In the genomic region with DNA sequence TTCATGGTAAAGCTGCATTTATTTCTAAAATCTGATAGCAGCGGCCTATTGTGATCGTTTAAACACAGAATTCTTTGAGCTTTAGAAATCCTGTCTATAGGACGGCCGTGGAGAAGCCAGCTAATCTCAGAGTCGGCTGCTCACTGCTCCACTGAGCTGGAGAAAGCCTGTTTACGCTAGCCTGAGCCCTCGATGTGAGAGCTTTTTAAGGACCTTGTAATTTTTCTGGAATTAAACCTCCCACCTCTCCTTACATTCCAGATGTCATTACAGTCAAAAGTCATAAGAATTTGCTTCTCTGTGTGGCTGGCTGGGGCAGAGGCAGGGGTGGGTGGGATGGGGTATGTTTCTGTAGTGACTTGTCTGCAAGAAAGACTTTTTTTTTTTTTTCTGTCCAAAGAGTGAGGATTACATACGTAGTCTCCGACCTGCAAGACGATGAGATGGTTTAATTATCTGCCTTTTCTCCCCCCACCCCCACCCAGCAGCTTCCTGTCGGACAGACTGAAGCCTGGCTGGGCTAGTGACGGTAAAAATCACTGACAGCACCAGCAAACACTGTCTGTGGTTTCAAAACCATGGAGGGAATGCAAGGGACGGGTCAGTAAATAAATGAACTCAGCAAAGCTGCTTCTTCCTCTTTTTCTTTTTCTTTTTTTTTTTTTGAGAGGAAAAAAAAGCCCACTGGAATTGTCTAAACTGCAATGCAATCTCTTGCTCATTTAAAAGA, we compare ENCODE assay signal across 8 cellular contexts. TPM values are rescaled to one million over a fixed set of nuclear protein-coding genes. Genes with fewer than 3 reads are reported as not detected.
DNase-seq lines count a peak whose midpoint lies in the region; ATAC-seq, FAIRE-seq and TF ChIP-seq lines count a peak whose summit lies in the region.

No MANE protein-coding gene starts in this region.

- FAIRE-seq in GM18507 (lab: Jason Lieb, UNC), result peak; percentile 81

- no peaks in the 10 kb centered on the region for H3K36me3 Mint-ChIP-seq in progenitor cell of endocrine pancreas (ENCODE audit: insufficient read depth)

- no peaks in the 10 kb centered on the region for H3K9me3 ChIP-seq in RWPE2 (ENCODE audit: severe bottlenecking)

- peak; percentile 40; the same call in 1 of the 3 replicates for ATAC-seq in RWPE2 (ENCODE audit: low read depth)
- no peak for ATAC-seq in GM21390 (IDR thresholded peaks at IDR 0.05; ENCODE audit: unreplicated experiment)
- ATAC-seq in GM18907 (IDR thresholded peaks at IDR 0.05; ENCODE audit: unreplicated experiment), result no peak

- DNase-seq in GM18507 (ENCODE audit: extremely low spot score, insufficient read length, low read depth) (no peak), RWPE2 (ENCODE audit: low spot score) (no peak), fibroblast of mammary gland (ENCODE audit: low read depth) (peak; percentile 84), progenitor cell of endocrine pancreas (ENCODE audit: low spot score, unreplicated experiment) (no peak), SHP77 treated with DMSO at 0.1 percent for 48 hours (lab: John Stamatoyannopoulos, UW) (no peak)
- DNase-seq in stimulated activated CD4-positive, alpha-beta T cell treated with anti-CD3 and anti-CD28 coated beads, Interleukin-4, amount 100 ng/mL, for 24 hours, result no peak

- H3K4me1 Mint-ChIP-seq in progenitor cell of endocrine pancreas (ENCODE audit: low read depth), result peaks cover 45% of the 10 kb centered on the region

- TF ChIP-seq CTCF in RWPE2 (IDR thresholded peaks at IDR 0.05; ENCODE audit: poor library complexity, severe bottlenecking), result no peak
- no peak for TF ChIP-seq CTCF in fibroblast of mammary gland (conservative IDR thresholded peaks at IDR 0.05; ENCODE audit: control insufficient read depth, insufficient read depth, low read depth, low read length)
- no peak for TF ChIP-seq CTCF in progenitor cell of endocrine pancreas (IDR thresholded peaks at IDR 0.05; ENCODE audit: unreplicated experiment)

- H3K36me3 ChIP-seq in RWPE2 (ENCODE audit: low read depth), result no peaks in the 10 kb centered on the region

- H3K4me3 Mint-ChIP-seq in progenitor cell of endocrine pancreas (ENCODE audit: low read depth), result no peak overlapping the region

- H3K4me1 ChIP-seq in RWPE2 (ENCODE audit: insufficient read depth, poor library complexity, severe bottlenecking), result peaks cover 27% of the 10 kb centered on the region

- H3K27ac ChIP-seq in RWPE2 (ENCODE audit: poor library complexity, severe bottlenecking), result peak overlapping the region; percentile 40

- no peaks in the 10 kb centered on the region for H3K27me3 ChIP-seq in RWPE2 (ENCODE audit: insufficient read depth, poor library complexity, severe bottlenecking)

- H3K9me3 Mint-ChIP-seq in progenitor cell of endocrine pancreas (ENCODE audit: low read depth), result no peaks in the 10 kb centered on the region

- peak overlapping the region; percentile 80 for H3K27ac Mint-ChIP-seq in progenitor cell of endocrine pancreas

- no peak overlapping the region for H3K4me3 ChIP-seq in RWPE2 (ENCODE audit: severe bottlenecking)
- no peak overlapping the region for H3K4me3 ChIP-seq in fibroblast of mammary gland (ENCODE audit: control insufficient read depth, low read depth, low read length)

- H3K27me3 Mint-ChIP-seq in progenitor cell of endocrine pancreas, result no peaks in the 10 kb centered on the region

RNA-seq across cellular contexts. Expression of a gene that starts 31.8 kb away (rescaled TPM):
- 66.1 and 69.1 TPM in 2 replicates for total RNA-seq in progenitor cell of endocrine pancreas

RNA-seq across cellular contexts. Expression of a gene that starts 38.1 kb away (rescaled TPM):
- total RNA-seq in progenitor cell of endocrine pancreas, result 24.9 and 25.0 TPM in 2 replicates

RNA-seq across cellular contexts. Expression of a gene that starts 38.4 kb away (rescaled TPM):
- 33.9 and 34.2 TPM in 2 replicates for total RNA-seq in progenitor cell of endocrine pancreas
